35 cellular contexts compared by ENCODE assay signal in the genomic region with DNA sequence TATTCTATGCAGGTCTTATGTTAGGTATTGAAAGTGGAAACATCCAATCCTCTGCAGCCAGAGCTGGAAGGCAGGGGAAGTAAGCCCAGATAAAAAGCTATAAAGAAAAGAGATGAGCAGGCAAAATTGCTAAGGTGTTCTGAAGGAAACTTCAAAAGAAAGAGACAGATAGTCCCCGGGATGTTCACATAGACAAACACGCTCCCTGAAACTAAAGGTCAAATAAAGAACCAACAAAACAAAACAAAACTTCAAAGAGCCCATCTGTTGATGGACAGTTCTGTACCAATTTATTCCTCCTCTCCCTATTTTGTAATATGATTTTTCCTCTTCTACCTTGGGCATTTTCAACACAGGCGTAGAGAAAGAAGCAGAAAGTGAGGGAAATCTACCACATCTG. TPM values are rescaled to one million over a fixed set of nuclear protein-coding genes. Genes with fewer than 3 reads are reported as not detected.
DNase-seq lines count a peak whose midpoint lies in the region; ATAC-seq, FAIRE-seq and TF ChIP-seq lines count a peak whose summit lies in the region.
"Had no signal": no experiment of that assay in that cellular context is flagged by ENCODE, and none has a peak within 500 bp of the region (broad histone marks: within the 10 kb centered on the region; RNA-seq: fewer than 3 reads in every experiment).

No MANE protein-coding gene starts in this region.

- peaks cover 5% of the 10 kb centered on the region for H3K4me1 Mint-ChIP-seq in activated naive CD4-positive, alpha-beta T cell treated with anti-CD3 and anti-CD28 coated beads, Interleukin-2, amount 50 U/mL, for 24 hours
- H3K4me1 Mint-ChIP-seq: B cell; CD14-positive monocyte; CD4-positive, alpha-beta memory T cell; CD8-positive, alpha-beta memory T cell had no signal

- FAIRE-seq in HepG2 (lab: Jason Lieb, UNC): no peak
- FAIRE-seq in K562 (lab: Jason Lieb, UNC): no peak
- FAIRE-seq: A204.1, A549, D721Med had no signal

- intact Hi-C loops in HepG2 (cut with micrococcal nuclease; ENCODE audit: unreplicated experiment) (no loop called here), right lobe of liver (cut with DNase I) (no loop called here), K562 (cut with micrococcal nuclease) (no loop called here)

- H3K4me2 ChIP-seq in HepG2 (ENCODE audit: low read depth, low read length) (peak overlapping the region; percentile 10; the same call in 1 of the 2 replicates), K562 (ENCODE audit: insufficient read depth, low read length) (no peak overlapping the region), SK-N-SH (no peak overlapping the region)
- H3K4me2 ChIP-seq: A549; BLaER1; BLaER1 treated with 17β-estradiol and CSF1 and Interleukin-3, amounts not matched to agents 10 nM and 100 nM had no signal

- H3K27me3 ChIP-seq in HepG2 (ENCODE audit: control insufficient read depth in 1 of 2, insufficient read depth in 2 of 2, low read length in 2 of 2) (no peaks in the 10 kb centered on the region), right lobe of liver (no peaks in the 10 kb centered on the region), K562 (ENCODE audit: control insufficient read depth in 2 of 2, insufficient read depth in 2 of 2, low read length in 2 of 2) (no peaks in the 10 kb centered on the region), SK-N-SH (ENCODE audit: insufficient read depth) (no peaks in the 10 kb centered on the region)
- H3K27me3 ChIP-seq: BE2C; BLaER1; BLaER1 treated with 17β-estradiol and CSF1 and Interleukin-3, amounts not matched to agents 10 nM and 100 nM had no signal

- BruUV-seq in HepG2 (replicated peaks; lab: Mats Ljungman, UMichigan) (no TSS peak), K562 (replicated peaks; lab: Mats Ljungman, UMichigan) (no TSS peak)

- H3K36me3 ChIP-seq in HepG2 (replicated peaks in 1 of 2; ENCODE audit: control insufficient read depth in 1 of 2, insufficient read depth in 2 of 2, low read length in 2 of 2): no peaks in the 10 kb centered on the region
- H3K36me3 ChIP-seq in right lobe of liver: no peaks in the 10 kb centered on the region
- H3K36me3 ChIP-seq in K562 (ENCODE audit: control insufficient read depth, insufficient read depth, low read length): no peaks in the 10 kb centered on the region
- H3K36me3 ChIP-seq in SK-N-SH (replicated peaks in 1 of 2; ENCODE audit: control insufficient read depth in 1 of 2, insufficient read depth in 2 of 2, low read length in 1 of 2): no peaks in the 10 kb centered on the region
- H3K36me3 ChIP-seq: BE2C; BLaER1; BLaER1 treated with 17β-estradiol and CSF1 and Interleukin-3, amounts not matched to agents 10 nM and 100 nM had no signal

- no peaks in the 10 kb centered on the region for H3K9me1 ChIP-seq in K562 (ENCODE audit: control insufficient read depth, insufficient read depth, low read length)

- H3K9me3 ChIP-seq in HepG2 (ENCODE audit: low read length) (no peaks in the 10 kb centered on the region), right lobe of liver (no peaks in the 10 kb centered on the region), K562 (replicated peaks; ENCODE audit: control insufficient read depth, insufficient read depth, low read depth, low read length) (no peaks in the 10 kb centered on the region), SK-N-SH (no peaks in the 10 kb centered on the region)
- H3K9me3 ChIP-seq: A549, BE2C, BLaER1, Caco-2 had no signal

- 2% methylated on average over 3 of the region's 3 CpGs for WGBS in HepG2 (ENCODE audit: low lambda C conversion rate)
- 49% methylated on average over 3 of the region's 3 CpGs for WGBS in right lobe of liver (ENCODE audit: insufficient coverage, low coverage, low lambda C conversion rate, missing lambda C conversion rate)
- 64% methylated on average over 3 of the region's 3 CpGs for WGBS in K562 (ENCODE audit: insufficient coverage, low coverage, missing lambda C conversion rate)
- WGBS in SK-N-SH (ENCODE audit: low lambda C conversion rate): 92% methylated on average over 3 of the region's 3 CpGs

- no peaks in the 10 kb centered on the region for H3K79me2 ChIP-seq in HepG2 (ENCODE audit: insufficient read depth, low read length)
- H3K79me2 ChIP-seq in K562 (ENCODE audit: control insufficient read depth, insufficient read depth, low read length): no peaks in the 10 kb centered on the region
- H3K79me2 ChIP-seq in SK-N-SH (ENCODE audit: insufficient read depth): no peaks in the 10 kb centered on the region

- H3K4me3 ChIP-seq in HepG2 (replicated peaks in 1 of 3; ENCODE audit: insufficient read depth in 1 of 3, low read depth in 2 of 3, low read length in 3 of 3) (no peak overlapping the region), right lobe of liver (no peak overlapping the region), K562 (no peak overlapping the region), SK-N-SH (ENCODE audit: low read depth in 2 of 2, low read length in 1 of 2) (no peak overlapping the region)
- H3K4me3 ChIP-seq: A549; BLaER1; BLaER1 treated with 17β-estradiol and CSF1 and Interleukin-3, amounts not matched to agents 10 nM and 100 nM had no signal

- H2AFZ ChIP-seq in HepG2 (ENCODE audit: low read length) (no peak overlapping the region), K562 (ENCODE audit: low read depth, low read length) (peak overlapping the region; percentile 22; the same call in 1 of the 2 replicates), SK-N-SH (ENCODE audit: low read depth) (no peak overlapping the region)

- TF ChIP-seq EP300 in HepG2 (IDR thresholded peaks at IDR 0.05; ENCODE audit: low read depth in 2 of 2, low read length in 2 of 2) (no peak), HepG2 (CRISPR knock-in tag; IDR thresholded peaks at IDR 0.05; ENCODE audit: borderline replicate concordance) (no peak), K562 (IDR thresholded peaks at IDR 0.05; ENCODE audit: low read length) (no peak), SK-N-SH (IDR thresholded peaks at IDR 0.05; ENCODE audit: borderline replicate concordance in 1 of 2, low read depth in 1 of 2, low read length in 1 of 2) (no peak)

- no peak for TF ChIP-seq POLR2A in HepG2 (IDR thresholded peaks at IDR 0.05; ENCODE audit: insufficient read depth in 1 of 2, low read depth in 2 of 2, low read length in 2 of 2)
- TF ChIP-seq POLR2A in right lobe of liver (IDR thresholded peaks at IDR 0.05): no peak
- no peak for TF ChIP-seq POLR2A in K562 (conservative IDR thresholded peaks at IDR 0.05)

- H3K27ac ChIP-seq in HepG2 (ENCODE audit: extremely low read length, insufficient read depth, low read length) (no peak overlapping the region), right lobe of liver (no peak overlapping the region), K562 (ENCODE audit: extremely low read depth, low read depth, low read length) (no peak overlapping the region), SK-N-SH (ENCODE audit: low read depth in 2 of 2, low read length in 1 of 2) (no peak overlapping the region)
- H3K27ac ChIP-seq: 22Rv1; A549; BLaER1; BLaER1 treated with 17β-estradiol and CSF1 and Interleukin-3, amounts not matched to agents 10 nM and 100 nM; C4-2B had no signal

- H3K9me3 Mint-ChIP-seq in activated naive CD4-positive, alpha-beta T cell treated with anti-CD3 and anti-CD28 coated beads, Interleukin-2, amount 50 U/mL, for 24 hours: no peaks in the 10 kb centered on the region
- H3K9me3 Mint-ChIP-seq in activated naive CD4-positive, alpha-beta T cell treated with anti-CD3 and anti-CD28 coated beads, Interleukin-2, amount 50 U/mL, for 72 hours: peaks cover 0 to 4% of the 10 kb centered on the region in 2 donors
- H3K9me3 Mint-ChIP-seq: CD4-positive, alpha-beta T cell; CD8-positive, alpha-beta memory T cell; CD8-positive, alpha-beta T cell had no signal

- no peak for TF ChIP-seq CTCF in HepG2 (CRISPR knock-in tag; IDR thresholded peaks at IDR 0.05)
- TF ChIP-seq CTCF in right lobe of liver (IDR thresholded peaks at IDR 0.05): no peak
- TF ChIP-seq CTCF in K562 (IDR thresholded peaks at IDR 0.05 in 2 of 3, conservative IDR thresholded peaks at IDR 0.05 in 1 of 3; ENCODE audit: insufficient read depth in 2 of 3, low read depth in 1 of 3, low read length in 3 of 3): no peak
- TF ChIP-seq CTCF in SK-N-SH (IDR thresholded peaks at IDR 0.05): no peak

- peaks cover 1% of the 10 kb centered on the region for H3K36me3 Mint-ChIP-seq in activated naive CD4-positive, alpha-beta T cell treated with anti-CD3 and anti-CD28 coated beads, Interleukin-2, amount 50 U/mL, for 24 hours
- peaks cover 0 to 7% of the 10 kb centered on the region in 2 donors for H3K36me3 Mint-ChIP-seq in activated naive CD4-positive, alpha-beta T cell treated with anti-CD3 and anti-CD28 coated beads, Interleukin-2, amount 50 U/mL, for 72 hours
- H3K36me3 Mint-ChIP-seq: CD14-positive monocyte; CD4-positive, alpha-beta memory T cell; CD4-positive, CD25-positive, alpha-beta regulatory T cell; CD8-positive, alpha-beta memory T cell; CD8-positive, alpha-beta T cell had no signal

- CTCF ChIA-PET in HepG2 (lab: Yijun Ruan, JAX; ENCODE audit: low intra/inter-chr PET ratio, low total read pairs) (no interaction called here), K562 (lab: Yijun Ruan, JAX; ENCODE audit: low intra/inter-chr PET ratio) (interaction anchor here (0.6 kb wide), 1 partner anchor 891 kb away, joined by 4 read pairs; no protein-coding TSS in a partner anchor), SK-N-SH (lab: Yijun Ruan, JAX) (interaction anchor here (0.7 to 1.0 kb wide), 2 partner anchors 8 to 45 kb away, joined by 3 read pairs; no protein-coding TSS in a partner anchor)

- in situ Hi-C loops in HepG2 (cut with HindIII; ENCODE audit: extremely low pct_ligation_motif_present, low pct_unique_long_range_greater_than_20kb): no loop called here
- in situ Hi-C loops in K562 (cut with MboI): no loop called here

- H3K4me1 ChIP-seq in HepG2 (ENCODE audit: insufficient read depth, low read length): peaks cover 18% of the 10 kb centered on the region
- no peaks in the 10 kb centered on the region for H3K4me1 ChIP-seq in right lobe of liver
- no peaks in the 10 kb centered on the region for H3K4me1 ChIP-seq in K562 (replicated peaks in 1 of 2; ENCODE audit: control insufficient read depth in 2 of 2, insufficient read depth in 2 of 2, low read length in 2 of 2)
- H3K4me1 ChIP-seq in SK-N-SH (ENCODE audit: control insufficient read depth in 1 of 2, insufficient read depth in 2 of 2, low read depth in 1 of 2, low read length in 1 of 2): no peaks in the 10 kb centered on the region
- H3K4me1 ChIP-seq: A549; BE2C; BLaER1; BLaER1 treated with 17β-estradiol and CSF1 and Interleukin-3, amounts not matched to agents 10 nM and 100 nM had no signal

- no peaks in the 10 kb centered on the region for H3K9me2 ChIP-seq in SK-N-SH

- H3K27me3 Mint-ChIP-seq in activated naive CD4-positive, alpha-beta T cell treated with anti-CD3 and anti-CD28 coated beads, Interleukin-2, amount 50 U/mL, for 24 hours: peaks cover 1% of the 10 kb centered on the region
- H3K27me3 Mint-ChIP-seq: CD4-positive, alpha-beta memory T cell; CD4-positive, alpha-beta T cell; CD4-positive, CD25-positive, alpha-beta regulatory T cell; CD8-positive, alpha-beta memory T cell had no signal

- no peak for TF ChIP-seq RAD21 in HepG2 (CRISPR knock-in tag; IDR thresholded peaks at IDR 0.05)
- no peak for TF ChIP-seq RAD21 in K562 (CRISPR knock-in tag; conservative IDR thresholded peaks at IDR 0.05 in 1 of 2, IDR thresholded peaks at IDR 0.05 in 1 of 2)
- TF ChIP-seq RAD21 in SK-N-SH (IDR thresholded peaks at IDR 0.05; ENCODE audit: low read length): no peak

- H4K20me1 ChIP-seq in HepG2 (ENCODE audit: insufficient read depth, low read length) (no peaks in the 10 kb centered on the region), K562 (replicated peaks; ENCODE audit: control insufficient read depth, insufficient read depth, low read length) (no peaks in the 10 kb centered on the region), SK-N-SH (ENCODE audit: insufficient read depth) (no peaks in the 10 kb centered on the region)
- H4K20me1 ChIP-seq: BLaER1; BLaER1 treated with 17β-estradiol and CSF1 and Interleukin-3, amounts not matched to agents 10 nM and 100 nM had no signal

- H3K9ac ChIP-seq in HepG2 (ENCODE audit: insufficient read depth, low read depth, low read length): no peak overlapping the region
- H3K9ac ChIP-seq in K562 (ENCODE audit: insufficient read depth in 1 of 2, low read depth in 2 of 2, low read length in 2 of 2): no peak overlapping the region
- H3K9ac ChIP-seq in SK-N-SH: no peak overlapping the region
- H3K9ac ChIP-seq: BLaER1; BLaER1 treated with 17β-estradiol and CSF1 and Interleukin-3, amounts not matched to agents 10 nM and 100 nM had no signal

- H3K27ac Mint-ChIP-seq in activated naive CD4-positive, alpha-beta T cell treated with anti-CD3 and anti-CD28 coated beads, Interleukin-2, amount 50 U/mL, for 24 hours: peak overlapping the region; percentile 62
- no peak overlapping the region for H3K27ac Mint-ChIP-seq in activated naive CD4-positive, alpha-beta T cell treated with anti-CD3 and anti-CD28 coated beads, Interleukin-2, amount 50 U/mL, for 72 hours
- H3K27ac Mint-ChIP-seq: B cell; CD14-positive monocyte; CD4-positive, alpha-beta memory T cell; CD4-positive, alpha-beta T cell; CD4-positive, CD25-positive, alpha-beta regulatory T cell; CD8-positive, alpha-beta memory T cell; CD8-positive, alpha-beta T cell had no signal

- ATAC-seq in activated naive CD4-positive, alpha-beta T cell treated with anti-CD3 and anti-CD28 coated beads, Interleukin-2, amount 50 U/mL, for 72 hours: no peak
- peak; percentile 66 for ATAC-seq in HepG2
- no peak for ATAC-seq in right lobe of liver
- no peak for ATAC-seq in K562
- ATAC-seq: A549; CD8-positive, alpha-beta T cell had no signal

- POLR2A ChIA-PET in HepG2 (lab: Yijun Ruan, JAX) (no interaction called here), K562 (lab: Yijun Ruan, JAX) (no interaction called here), SK-N-SH (lab: Yijun Ruan, JAX) (no interaction called here)

- DNase-seq in activated naive CD4-positive, alpha-beta T cell treated with anti-CD3 and anti-CD28 coated beads, Interleukin-2, amount 50 U/mL, for 72 hours (ENCODE audit: low spot score in 2 of 2): no peak
- DNase-seq in HepG2 (ENCODE audit: low spot score): peak; percentile 34
- DNase-seq in right lobe of liver: no peak
- no peak for DNase-seq in K562 (ENCODE audit: extremely low read depth in 1 of 4, low spot score in 3 of 4)
- no peak for DNase-seq in SK-N-SH
- DNase-seq: 8988T; ACHN; AML-193; BE2C; C1 segment of cervical spinal cord; Caco-2; Calu3; CD4-positive, alpha-beta memory T cell; CD4-positive, alpha-beta T cell; CD4-positive, CD25-positive, alpha-beta regulatory T cell; CD8-positive, alpha-beta memory T cell; CD8-positive, alpha-beta T cell; COR-L47; DMS 273 treated with DMSO at 0.1 percent for 48 hours; DMS153; DMS53; DMS79; DMS79 treated with DMSO at 0.1 percent for 48 hours; DND-41; EL had no signal

- H3F3A ChIP-seq in SK-N-SH (replicated peaks; ENCODE audit: insufficient read depth): no peaks in the 10 kb centered on the region

- H3K4me3 Mint-ChIP-seq in activated naive CD4-positive, alpha-beta T cell treated with anti-CD3 and anti-CD28 coated beads, Interleukin-2, amount 50 U/mL, for 24 hours: no peak overlapping the region
- H3K4me3 Mint-ChIP-seq: B cell; CD14-positive monocyte; CD4-positive, alpha-beta memory T cell; CD4-positive, alpha-beta T cell; CD4-positive, CD25-positive, alpha-beta regulatory T cell; CD8-positive, alpha-beta memory T cell; CD8-positive, alpha-beta T cell had no signal

RNA-seq across cellular contexts. Expression of gene NDFIP2, which starts 11.3 kb away (rescaled TPM):
- total RNA-seq in activated naive CD4-positive, alpha-beta T cell treated with anti-CD3 and anti-CD28 coated beads, Interleukin-2, amount 50 U/mL, for 72 hours: 100 to 1,000 TPM; 107 to 152 TPM
- total RNA-seq in HepG2 (2016; rRNA removed; fragmentation: Illumina TruSeq; extraction: Trizol) (32.0 and 32.6 TPM in 2 replicates), right lobe of liver (10 to 100 TPM; 20.3 to 32.7 (median 27.5) TPM), K562 (2014; rRNA removed) (13.4 and 15.3 TPM in 2 replicates), K562 (2014; rRNA removed; fragmentation: Illumina TruSeq; extraction: Trizol) (34.2 and 38.5 TPM in 2 replicates), K562 (2015; rRNA removed; fragmentation: Illumina TruSeq; extraction: Trizol) (24.8 and 27.8 TPM in 2 replicates), K562 (2021) (36.4 and 36.6 TPM in 2 replicates)
- total RNA-seq in HepG2 (2016; cell fraction: cytosol; rRNA removed; fragmentation: Illumina TruSeq; extraction: Trizol; ENCODE audit: low read depth): 5.4 and 6.5 TPM in 2 replicates
- 32.5 and 33.8 TPM in 2 replicates for total RNA-seq in HepG2 (2016; cell fraction: insoluble cytoplasmic fraction; rRNA removed; fragmentation: Illumina TruSeq; extraction: Trizol)
- total RNA-seq in HepG2 (2016; cell fraction: membrane; rRNA removed; fragmentation: Illumina TruSeq; extraction: Trizol): 11.7 and 12.3 TPM in 2 replicates
- 28.6 and 29.3 TPM in 2 replicates for total RNA-seq in HepG2 (2016; cell fraction: nucleus; rRNA removed; fragmentation: Illumina TruSeq; extraction: Trizol)
- polyA plus RNA-seq in HepG2 (2011; rRNA removed) (22.8 and 23.2 TPM in 2 replicates), K562 (2011; rRNA removed) (53.7 and 54.4 TPM in 2 replicates), K562 (2014; fragmentation: Illumina TruSeq; extraction: Trizol) (25.6 and 28.6 TPM in 2 replicates), K562 (2014; fragmentation: Nextera tagmentation; extraction: Ambion mirVana) (10 to 100 TPM; 25.3 to 25.6 TPM), K562 (2014; rRNA removed) (22.5 and 23.6 TPM in 2 replicates), SK-N-SH (2012; rRNA removed) (21.4 and 25.5 TPM in 2 replicates)
- 11.6 and 13.3 TPM in 2 replicates for polyA plus RNA-seq in HepG2 (2011; cell fraction: cytosol; rRNA removed)
- polyA plus RNA-seq in HepG2 (2011; cell fraction: nucleus; rRNA removed): 5.7 and 6.8 TPM in 2 replicates
- 19.8 and 27.5 TPM in 2 replicates for polyA plus RNA-seq in HepG2 (2012)
- 4.3 and 5.2 TPM in 2 replicates for polyA plus RNA-seq in HepG2 (2016; cell fraction: cytosol; fragmentation: Illumina TruSeq; extraction: Trizol; ENCODE audit: low read depth)
- 27.0 and 28.4 TPM in 2 replicates for polyA plus RNA-seq in HepG2 (2016; cell fraction: insoluble cytoplasmic fraction; fragmentation: Illumina TruSeq; extraction: Trizol; ENCODE audit: low read depth)
- polyA plus RNA-seq in HepG2 (2016; cell fraction: membrane; fragmentation: Illumina TruSeq; extraction: Trizol; ENCODE audit: low read depth): 9.5 TPM in 2 replicates
- 31.9 and 33.1 TPM in 2 replicates for polyA plus RNA-seq in HepG2 (2016; cell fraction: nucleus; fragmentation: Illumina TruSeq; extraction: Trizol; ENCODE audit: insufficient read depth, low read depth)
- 26.2 and 77.2 TPM in 2 replicates for polyA minus RNA-seq in HepG2 (2011; rRNA and poly(A)+ RNA removed; ENCODE audit: low replicate concordance)
- 21.9 and 24.7 TPM in 2 replicates for polyA minus RNA-seq in HepG2 (2011; cell fraction: cytosol; rRNA and poly(A)+ RNA removed)
- polyA minus RNA-seq in HepG2 (2011; cell fraction: nucleus; rRNA and poly(A)+ RNA removed): 20.2 and 23.6 TPM in 2 replicates
- total RNA-seq in K562 (2011; cell fraction: chromatin; rRNA removed; ENCODE audit: low replicate concordance): 18.0 and 21.1 TPM in 2 replicates
- total RNA-seq in K562 (2011; cell fraction: nucleolus; rRNA removed): 16.7 and 22.9 TPM in 2 replicates
- 19.9 and 25.2 TPM in 2 replicates for total RNA-seq in K562 (2011; cell fraction: nucleoplasm; rRNA removed)
- polyA plus RNA-seq in K562 (2011; cell fraction: cytosol; rRNA removed): 26.4 and 30.2 TPM in 2 replicates
- polyA plus RNA-seq in K562 (2011; cell fraction: nucleus; rRNA removed): 15.2 and 17.7 TPM in 2 replicates
- 33.0 and 34.7 TPM in 2 replicates for polyA plus RNA-seq in K562 (2012)
- 34.7 and 35.1 TPM in 2 replicates for polyA minus RNA-seq in K562 (2011; rRNA and poly(A)+ RNA removed)
- 24.1 and 25.0 TPM in 2 replicates for polyA minus RNA-seq in K562 (2011; cell fraction: cytosol; rRNA and poly(A)+ RNA removed)
- polyA minus RNA-seq in K562 (2011; cell fraction: nucleus; rRNA and poly(A)+ RNA removed): 12.5 and 25.8 TPM in 2 replicates
- 28.9 and 33.1 TPM in 2 replicates for polyA plus RNA-seq in SK-N-SH (2012; cell fraction: cytosol; rRNA removed)
- polyA plus RNA-seq in SK-N-SH (2012; cell fraction: nucleus; rRNA removed): 10.2 and 18.6 TPM in 2 replicates
- polyA plus RNA-seq: CD14-positive monocyte had no signal
